Comparison of ENCODE assay signal across 24 cellular contexts in genomic region chr1:225972344-225973152, GRCh38. TPM values are rescaled to one million over a fixed set of nuclear protein-coding genes. Genes with fewer than 3 reads are reported as not detected.
A peak's percentile ranks its signal among the peaks of the same experiment; 100 is the strongest.
DNase-seq lines count a peak whose midpoint lies in the region; ATAC-seq, FAIRE-seq and TF ChIP-seq lines count a peak whose summit lies in the region.
"Had no signal": no experiment of that assay in that cellular context is flagged by ENCODE, and none has a peak within 500 bp of the region (broad histone marks: within the 10 kb centered on the region; RNA-seq: fewer than 3 reads in every experiment).

No MANE protein-coding gene starts in this region.

- H3K36me3 ChIP-seq in HepG2 (replicated peaks in 1 of 2; ENCODE audit: control insufficient read depth in 1 of 2, insufficient read depth in 2 of 2, low read length in 2 of 2) (no peaks in the 10 kb centered on the region), right lobe of liver (no peaks in the 10 kb centered on the region), K562 (ENCODE audit: control insufficient read depth, insufficient read depth, low read length) (0 out of 3 replicates have a peak, but pooled peaks cover 4% of the 10 kb centered on the region), neural progenitor cell (no peaks in the 10 kb centered on the region)
- H3K36me3 ChIP-seq: SJSA1 had no signal

- TF ChIP-seq RAD21 in HepG2 (CRISPR knock-in tag; IDR thresholded peaks at IDR 0.05), result no peak
- no peak for TF ChIP-seq RAD21 in K562 (CRISPR knock-in tag; conservative IDR thresholded peaks at IDR 0.05 in 1 of 2, IDR thresholded peaks at IDR 0.05 in 1 of 2)

- BruUV-seq in HepG2 (replicated peaks; lab: Mats Ljungman, UMichigan), result no TSS peak
- no TSS peak for BruUV-seq in K562 (replicated peaks; lab: Mats Ljungman, UMichigan)

- H3K27ac ChIP-seq in HepG2 (ENCODE audit: extremely low read length, insufficient read depth, low read length) (no peak overlapping the region), right lobe of liver (no peak overlapping the region), K562 (ENCODE audit: extremely low read depth, low read depth, low read length) (no peak overlapping the region; the same call in 2 of the 3 replicates), neural progenitor cell (no peak overlapping the region)
- H3K27ac ChIP-seq: C4-2B, SJSA1 had no signal

- WGBS in HepG2 (ENCODE audit: low lambda C conversion rate), result 50% methylated on average over 9 of the region's 15 CpGs
- WGBS in right lobe of liver (ENCODE audit: insufficient coverage, low coverage, low lambda C conversion rate, missing lambda C conversion rate), result 90% methylated on average over 11 of the region's 15 CpGs
- WGBS in K562 (ENCODE audit: insufficient coverage, low coverage, missing lambda C conversion rate), result 64% methylated on average over 15 of the region's 15 CpGs

- H3K9ac ChIP-seq in HepG2 (ENCODE audit: insufficient read depth, low read depth, low read length), result no peak overlapping the region
- peak overlapping the region in 1 of 2 experiments; percentile 46; a peak in 2 of 4 replicates for H3K9ac ChIP-seq in K562 (ENCODE audit: insufficient read depth in 1 of 2, low read depth in 2 of 2, low read length in 2 of 2)
- no peak overlapping the region for H3K9ac ChIP-seq in neural progenitor cell

- TF ChIP-seq EP300 in HepG2 (IDR thresholded peaks at IDR 0.05; ENCODE audit: low read depth in 2 of 2, low read length in 2 of 2), result no peak
- TF ChIP-seq EP300 in HepG2 (CRISPR knock-in tag; IDR thresholded peaks at IDR 0.05; ENCODE audit: borderline replicate concordance), result no peak
- no peak for TF ChIP-seq EP300 in K562 (IDR thresholded peaks at IDR 0.05; ENCODE audit: low read length)

- in situ Hi-C loops in HepG2 (cut with HindIII; ENCODE audit: extremely low pct_ligation_motif_present, low pct_unique_long_range_greater_than_20kb) (loop anchor here (25.0 kb wide), 1 partner anchor 660 kb away; no protein-coding TSS in a partner anchor), K562 (cut with MboI) (no loop called here)

- FAIRE-seq in HepG2 (lab: Jason Lieb, UNC) (no peak), K562 (lab: Jason Lieb, UNC) (no peak)

- DNase-seq in HepG2 (ENCODE audit: low spot score) (no peak), right lobe of liver (no peak), K562 (ENCODE audit: extremely low read depth in 1 of 4, low spot score in 3 of 4) (no peak), neural progenitor cell (ENCODE audit: low spot score) (no peak), NCI-H1092 treated with DMSO at 0.1 percent for 48 hours (lab: John Stamatoyannopoulos, UW) (no peak), pons (ENCODE audit: low spot score) (no peak), UCSD-AML1 (lab: John Stamatoyannopoulos, UW; ENCODE audit: unreplicated experiment) (no peak)
- DNase-seq: GF-D8, GOT3, Kasumi-1, MV-4-11, NCI-H1105 treated with DMSO at 0.1 percent for 48 hours, NCI-H1930, NCI-H446 had no signal

- TF ChIP-seq CTCF in HepG2 (CRISPR knock-in tag; IDR thresholded peaks at IDR 0.05) (no peak), right lobe of liver (IDR thresholded peaks at IDR 0.05) (no peak), K562 (IDR thresholded peaks at IDR 0.05 in 2 of 3, conservative IDR thresholded peaks at IDR 0.05 in 1 of 3; ENCODE audit: insufficient read depth in 2 of 3, low read depth in 1 of 3, low read length in 3 of 3) (no peak), neural progenitor cell (IDR thresholded peaks at IDR 0.05) (no peak)

- peaks cover 4% of the 10 kb centered on the region for H3K9me3 Mint-ChIP-seq in neural progenitor cell
- H3K9me3 Mint-ChIP-seq: CD8-positive, alpha-beta T cell had no signal

- H3K79me2 ChIP-seq in HepG2 (ENCODE audit: insufficient read depth, low read length) (no peaks in the 10 kb centered on the region), K562 (ENCODE audit: control insufficient read depth, insufficient read depth, low read length) (no peaks in the 10 kb centered on the region), neural progenitor cell (ENCODE audit: low read depth) (no peaks in the 10 kb centered on the region)

- no peak for TF ChIP-seq POLR2A in HepG2 (IDR thresholded peaks at IDR 0.05; ENCODE audit: insufficient read depth in 1 of 2, low read depth in 2 of 2, low read length in 2 of 2)
- no peak for TF ChIP-seq POLR2A in right lobe of liver (IDR thresholded peaks at IDR 0.05)
- TF ChIP-seq POLR2A in K562 (conservative IDR thresholded peaks at IDR 0.05), result no peak

- H3K4me2 ChIP-seq in HepG2 (ENCODE audit: low read depth, low read length) (no peak overlapping the region), K562 (ENCODE audit: insufficient read depth, low read length) (peak overlapping the region; percentile 27; the same call in 1 of the 2 replicates), neural progenitor cell (no peak overlapping the region)

- no peaks in the 10 kb centered on the region for H3F3A ChIP-seq in neural progenitor cell (ENCODE audit: low read depth)

- H3K27ac Mint-ChIP-seq in neural progenitor cell, result peak overlapping the region; percentile 50
- H3K27ac Mint-ChIP-seq: CD8-positive, alpha-beta T cell had no signal

- no peak overlapping the region for H3K4me3 Mint-ChIP-seq in neural progenitor cell
- H3K4me3 Mint-ChIP-seq: CD8-positive, alpha-beta T cell had no signal

- H2AFZ ChIP-seq in HepG2 (ENCODE audit: low read length) (no peak overlapping the region), K562 (ENCODE audit: low read depth, low read length) (peak overlapping the region; percentile 40; the same call in 1 of the 2 replicates), neural progenitor cell (replicated peaks) (no peak overlapping the region)

- POLR2A ChIA-PET in HepG2 (lab: Yijun Ruan, JAX), result no interaction called here
- POLR2A ChIA-PET in K562 (lab: Yijun Ruan, JAX), result interaction anchor here (0.5 to 2.2 kb wide), 21 partner anchors 10 to 584 kb away, joined by 3 to 8 read pairs (median 3); partner anchors contain the start of genes PYCR2 and TMEM63A

- H3K4me3 ChIP-seq in HepG2 (replicated peaks in 1 of 3; ENCODE audit: insufficient read depth in 1 of 3, low read depth in 2 of 3, low read length in 3 of 3) (no peak overlapping the region), right lobe of liver (no peak overlapping the region), K562 (no peak overlapping the region), neural progenitor cell (no peak overlapping the region)
- H3K4me3 ChIP-seq: SJSA1 had no signal

- peaks cover 1% of the 10 kb centered on the region for H3K36me3 Mint-ChIP-seq in neural progenitor cell

- H3K4me1 ChIP-seq in HepG2 (ENCODE audit: insufficient read depth, low read length) (no peaks in the 10 kb centered on the region), right lobe of liver (no peaks in the 10 kb centered on the region), K562 (replicated peaks in 1 of 2; ENCODE audit: control insufficient read depth in 2 of 2, insufficient read depth in 2 of 2, low read length in 2 of 2) (peaks cover 7 to 21% of the 10 kb centered on the region in 2 experiments; a peak in 4 of 5 replicates), neural progenitor cell (no peaks in the 10 kb centered on the region)
- H3K4me1 ChIP-seq: SJSA1 had no signal

- ATAC-seq in HepG2 (peak; percentile 48), right lobe of liver (no peak), K562 (peak; percentile 5; the same call in 2 of the 3 replicates)
- ATAC-seq: CD8-positive, alpha-beta T cell; HCT116; Right ventricle myocardium inferior had no signal

- peaks cover 10% of the 10 kb centered on the region for H3K4me1 Mint-ChIP-seq in neural progenitor cell

- H4K20me1 ChIP-seq in HepG2 (ENCODE audit: insufficient read depth, low read length), result no peaks in the 10 kb centered on the region
- H4K20me1 ChIP-seq in K562 (replicated peaks; ENCODE audit: control insufficient read depth, insufficient read depth, low read length), result no peaks in the 10 kb centered on the region
- no peaks in the 10 kb centered on the region for H4K20me1 ChIP-seq in neural progenitor cell (ENCODE audit: low read depth)

- no peaks in the 10 kb centered on the region for H3K9me3 ChIP-seq in HepG2 (ENCODE audit: low read length)
- no peaks in the 10 kb centered on the region for H3K9me3 ChIP-seq in right lobe of liver
- H3K9me3 ChIP-seq in K562 (replicated peaks; ENCODE audit: control insufficient read depth, insufficient read depth, low read depth, low read length), result no peaks in the 10 kb centered on the region
- no peaks in the 10 kb centered on the region for H3K9me3 ChIP-seq in neural progenitor cell (ENCODE audit: low read depth)
- H3K9me3 ChIP-seq: Caco-2, SJSA1 had no signal

- H3K9me1 ChIP-seq in K562 (ENCODE audit: control insufficient read depth, insufficient read depth, low read length), result no peaks in the 10 kb centered on the region

- intact Hi-C loops in HepG2 (cut with micrococcal nuclease; ENCODE audit: unreplicated experiment), result loop anchor here (10.0 kb wide), 2 partner anchors 88 to 198 kb away; partner anchors contain the start of genes LEFTY1, SRP9 and TMEM63A
- intact Hi-C loops in right lobe of liver (cut with DNase I), result loop anchor here in 1 of 2 donors (10.0 kb wide), 1 partner anchor 498 kb away; no protein-coding TSS in a partner anchor
- intact Hi-C loops in K562 (cut with micrococcal nuclease), result loop anchor here (2.0 to 10.0 kb wide), 3 partner anchors 128 to 654 kb away; partner anchors contain the start of gene ENAH

- CTCF ChIA-PET in HepG2 (lab: Yijun Ruan, JAX; ENCODE audit: low intra/inter-chr PET ratio, low total read pairs), result no interaction called here
- CTCF ChIA-PET in K562 (lab: Yijun Ruan, JAX; ENCODE audit: low intra/inter-chr PET ratio), result interaction anchor here (0.7 to 6.7 kb wide), 2 partner anchors 498 to 500 kb away, joined by 5 to 133 read pairs; no protein-coding TSS in a partner anchor

- H3K27me3 Mint-ChIP-seq in neural progenitor cell (ENCODE audit: insufficient read depth, low read depth), result peaks cover 7% of the 10 kb centered on the region

- H3K27me3 ChIP-seq in HepG2 (ENCODE audit: control insufficient read depth in 1 of 2, insufficient read depth in 2 of 2, low read length in 2 of 2), result no peaks in the 10 kb centered on the region
- no peaks in the 10 kb centered on the region for H3K27me3 ChIP-seq in right lobe of liver
- H3K27me3 ChIP-seq in K562 (ENCODE audit: control insufficient read depth in 2 of 2, insufficient read depth in 2 of 2, low read length in 2 of 2), result no peaks in the 10 kb centered on the region
- H3K27me3 ChIP-seq in neural progenitor cell, result no peaks in the 10 kb centered on the region
- H3K27me3 ChIP-seq: SJSA1 had no signal

RNA-seq across cellular contexts. Expression of gene SDE2, which starts 26.6 kb away (rescaled TPM):
- total RNA-seq in HepG2 (2016; rRNA removed; fragmentation: Illumina TruSeq; extraction: Trizol), result 19.6 and 24.7 TPM in 2 replicates
- 2.0 and 2.4 TPM in 2 replicates for total RNA-seq in HepG2 (2016; cell fraction: cytosol; rRNA removed; fragmentation: Illumina TruSeq; extraction: Trizol; ENCODE audit: low read depth)
- 19.8 and 25.8 TPM in 2 replicates for total RNA-seq in HepG2 (2016; cell fraction: insoluble cytoplasmic fraction; rRNA removed; fragmentation: Illumina TruSeq; extraction: Trizol)
- total RNA-seq in HepG2 (2016; cell fraction: membrane; rRNA removed; fragmentation: Illumina TruSeq; extraction: Trizol), result 5.6 and 6.8 TPM in 2 replicates
- total RNA-seq in HepG2 (2016; cell fraction: nucleus; rRNA removed; fragmentation: Illumina TruSeq; extraction: Trizol), result 11.3 and 13.2 TPM in 2 replicates
- polyA plus RNA-seq in HepG2 (2011; rRNA removed), result 9.3 and 10.8 TPM in 2 replicates
- polyA plus RNA-seq in HepG2 (2011; cell fraction: cytosol; rRNA removed), result 6.6 and 10.2 TPM in 2 replicates
- polyA plus RNA-seq in HepG2 (2011; cell fraction: nucleus; rRNA removed), result 4.4 and 5.5 TPM in 2 replicates
- 5.1 and 6.9 TPM in 2 replicates for polyA plus RNA-seq in HepG2 (2012)
- 0.27 and 0.31 TPM in 2 replicates for polyA plus RNA-seq in HepG2 (2016; cell fraction: cytosol; fragmentation: Illumina TruSeq; extraction: Trizol; ENCODE audit: low read depth)
- polyA plus RNA-seq in HepG2 (2016; cell fraction: insoluble cytoplasmic fraction; fragmentation: Illumina TruSeq; extraction: Trizol; ENCODE audit: low read depth), result 19.9 and 21.1 TPM in 2 replicates
- polyA plus RNA-seq in HepG2 (2016; cell fraction: membrane; fragmentation: Illumina TruSeq; extraction: Trizol; ENCODE audit: low read depth), result 1.2 and 1.5 TPM in 2 replicates
- 13.3 and 14.1 TPM in 2 replicates for polyA plus RNA-seq in HepG2 (2016; cell fraction: nucleus; fragmentation: Illumina TruSeq; extraction: Trizol; ENCODE audit: insufficient read depth, low read depth)
- polyA minus RNA-seq in HepG2 (2011; rRNA and poly(A)+ RNA removed; ENCODE audit: low replicate concordance), result 6.0 and 7.8 TPM in 2 replicates
- 12.2 and 13.0 TPM in 2 replicates for polyA minus RNA-seq in HepG2 (2011; cell fraction: cytosol; rRNA and poly(A)+ RNA removed)
- 14.9 and 16.3 TPM in 2 replicates for polyA minus RNA-seq in HepG2 (2011; cell fraction: nucleus; rRNA and poly(A)+ RNA removed)
- total RNA-seq in right lobe of liver, result 10 to 100 TPM in 1 of 6 experiments, 1 to 10 TPM in 5; 7.1 to 10.9 (median 8.6) TPM
- 30.3 and 54.4 TPM in 2 replicates for total RNA-seq in K562 (2011; cell fraction: chromatin; rRNA removed; ENCODE audit: low replicate concordance)
- 21.3 and 22.5 TPM in 2 replicates for total RNA-seq in K562 (2011; cell fraction: nucleolus; rRNA removed)
- 40.9 and 49.1 TPM in 2 replicates for total RNA-seq in K562 (2011; cell fraction: nucleoplasm; rRNA removed)
- total RNA-seq in K562 (2014; rRNA removed), result 44.9 and 46.0 TPM in 2 replicates
- total RNA-seq in K562 (2014; rRNA removed; fragmentation: Illumina TruSeq; extraction: Trizol), result 62.3 and 72.5 TPM in 2 replicates
- 42.7 and 43.0 TPM in 2 replicates for total RNA-seq in K562 (2015; rRNA removed; fragmentation: Illumina TruSeq; extraction: Trizol)
- 45.3 and 50.5 TPM in 2 replicates for total RNA-seq in K562 (2021)
- 35.6 and 49.1 TPM in 2 replicates for polyA plus RNA-seq in K562 (2011; rRNA removed)
- polyA plus RNA-seq in K562 (2011; cell fraction: cytosol; rRNA removed), result 19.9 and 37.9 TPM in 2 replicates
- polyA plus RNA-seq in K562 (2011; cell fraction: nucleus; rRNA removed), result 10.7 and 11.3 TPM in 2 replicates
- 13.2 and 19.6 TPM in 2 replicates for polyA plus RNA-seq in K562 (2012)
- polyA plus RNA-seq in K562 (2014; fragmentation: Illumina TruSeq; extraction: Trizol), result 35.7 and 39.9 TPM in 2 replicates
- 10 to 100 TPM; 14.3 to 19.3 TPM for polyA plus RNA-seq in K562 (2014; fragmentation: Nextera tagmentation; extraction: Ambion mirVana)
- polyA plus RNA-seq in K562 (2014; rRNA removed), result 44.6 and 46.1 TPM in 2 replicates
- polyA minus RNA-seq in K562 (2011; rRNA and poly(A)+ RNA removed), result 55.7 and 62.4 TPM in 2 replicates
- polyA minus RNA-seq in K562 (2011; cell fraction: cytosol; rRNA and poly(A)+ RNA removed), result 24.8 and 29.7 TPM in 2 replicates
- polyA minus RNA-seq in K562 (2011; cell fraction: nucleus; rRNA and poly(A)+ RNA removed), result 11.2 and 15.9 TPM in 2 replicates
- 18.8 and 29.2 TPM in 2 replicates for total RNA-seq in neural progenitor cell (ENCODE audit: low replicate concordance)

RNA-seq across cellular contexts. Expression of gene LEFTY2, which starts 31.5 kb away (rescaled TPM):
- total RNA-seq in HepG2 (2016; rRNA removed; fragmentation: Illumina TruSeq; extraction: Trizol), result 0.13 and 0.15 TPM in 2 replicates
- total RNA-seq in HepG2 (2016; cell fraction: cytosol; rRNA removed; fragmentation: Illumina TruSeq; extraction: Trizol; ENCODE audit: low read depth), result not detected in 2 replicates
- 0.11 TPM in 1 of 2 replicates, not detected in the other for total RNA-seq in HepG2 (2016; cell fraction: insoluble cytoplasmic fraction; rRNA removed; fragmentation: Illumina TruSeq; extraction: Trizol)
- total RNA-seq in HepG2 (2016; cell fraction: membrane; rRNA removed; fragmentation: Illumina TruSeq; extraction: Trizol), result not detected in 2 replicates
- 0.28 TPM in 1 of 2 replicates, not detected in the other for total RNA-seq in HepG2 (2016; cell fraction: nucleus; rRNA removed; fragmentation: Illumina TruSeq; extraction: Trizol)
- polyA plus RNA-seq in HepG2 (2011; rRNA removed), result 0.33 and 0.42 TPM in 2 replicates
- polyA plus RNA-seq in HepG2 (2011; cell fraction: cytosol; rRNA removed), result 0.42 and 0.65 TPM in 2 replicates
- polyA plus RNA-seq in HepG2 (2011; cell fraction: nucleus; rRNA removed), result 0.16 and 0.28 TPM in 2 replicates
- polyA plus RNA-seq in HepG2 (2012), result 0.29 and 0.47 TPM in 2 replicates
- polyA plus RNA-seq in HepG2 (2016; cell fraction: cytosol; fragmentation: Illumina TruSeq; extraction: Trizol; ENCODE audit: low read depth), result not detected in 2 replicates
- polyA plus RNA-seq in HepG2 (2016; cell fraction: insoluble cytoplasmic fraction; fragmentation: Illumina TruSeq; extraction: Trizol; ENCODE audit: low read depth), result not detected in 2 replicates
- 0.08 TPM in 1 of 2 replicates, not detected in the other for polyA plus RNA-seq in HepG2 (2016; cell fraction: membrane; fragmentation: Illumina TruSeq; extraction: Trizol; ENCODE audit: low read depth)
- polyA plus RNA-seq in HepG2 (2016; cell fraction: nucleus; fragmentation: Illumina TruSeq; extraction: Trizol; ENCODE audit: insufficient read depth, low read depth), result not detected in 2 replicates
- polyA minus RNA-seq in HepG2 (2011; rRNA and poly(A)+ RNA removed; ENCODE audit: low replicate concordance), result 0.28 TPM in 1 of 2 replicates, not detected in the other
- not detected in 2 replicates for polyA minus RNA-seq in HepG2 (2011; cell fraction: cytosol; rRNA and poly(A)+ RNA removed)
- not detected in 2 replicates for polyA minus RNA-seq in HepG2 (2011; cell fraction: nucleus; rRNA and poly(A)+ RNA removed)
- total RNA-seq in right lobe of liver, result under 1 TPM in 1 of 6 experiments, not detected in 5; 0.31 TPM
- 0.23 TPM in 1 of 2 replicates, not detected in the other for total RNA-seq in K562 (2011; cell fraction: chromatin; rRNA removed; ENCODE audit: low replicate concordance)
- not detected in 2 replicates for total RNA-seq in K562 (2011; cell fraction: nucleolus; rRNA removed)
- 0.29 TPM in 1 of 2 replicates, not detected in the other for total RNA-seq in K562 (2011; cell fraction: nucleoplasm; rRNA removed)
- total RNA-seq in K562 (2014; rRNA removed), result 0.08 and 0.14 TPM in 2 replicates
- not detected in 2 replicates for total RNA-seq in K562 (2014; rRNA removed; fragmentation: Illumina TruSeq; extraction: Trizol)
- total RNA-seq in K562 (2015; rRNA removed; fragmentation: Illumina TruSeq; extraction: Trizol), result not detected in 2 replicates
- total RNA-seq in K562 (2021), result not detected in 2 replicates
- 0.04 and 0.07 TPM in 2 replicates for polyA plus RNA-seq in K562 (2011; rRNA removed)
- polyA plus RNA-seq in K562 (2011; cell fraction: cytosol; rRNA removed), result 0.03 and 0.06 TPM in 2 replicates
- 0.06 TPM in 1 of 2 replicates, not detected in the other for polyA plus RNA-seq in K562 (2011; cell fraction: nucleus; rRNA removed)
- polyA plus RNA-seq in K562 (2012), result 0.04 TPM in 2 replicates
- not detected in 2 replicates for polyA plus RNA-seq in K562 (2014; fragmentation: Illumina TruSeq; extraction: Trizol)
- not detected for polyA plus RNA-seq in K562 (2014; fragmentation: Nextera tagmentation; extraction: Ambion mirVana)
- 0.78 TPM in 1 of 2 replicates, not detected in the other for polyA plus RNA-seq in K562 (2014; rRNA removed)
- polyA minus RNA-seq in K562 (2011; rRNA and poly(A)+ RNA removed), result not detected in 2 replicates
- polyA minus RNA-seq in K562 (2011; cell fraction: cytosol; rRNA and poly(A)+ RNA removed), result not detected in 2 replicates
- polyA minus RNA-seq in K562 (2011; cell fraction: nucleus; rRNA and poly(A)+ RNA removed), result not detected in 2 replicates
- not detected in 2 replicates for total RNA-seq in neural progenitor cell (ENCODE audit: low replicate concordance)
- total RNA-seq: A673; Caco-2; CD8-positive, alpha-beta T cell; HT-29; M059J; RPMI7951; SJSA1 had no signal

RNA-seq across cellular contexts. Expression of gene PYCR2, which starts 48.5 kb away (rescaled TPM):
- total RNA-seq in HepG2 (2016; rRNA removed; fragmentation: Illumina TruSeq; extraction: Trizol) (47.8 and 49.5 TPM in 2 replicates), right lobe of liver (10 to 100 TPM; 20.0 to 42.6 (median 24.9) TPM), K562 (2014; rRNA removed) (162 and 176 TPM in 2 replicates), K562 (2014; rRNA removed; fragmentation: Illumina TruSeq; extraction: Trizol) (75.2 and 76.7 TPM in 2 replicates), K562 (2015; rRNA removed; fragmentation: Illumina TruSeq; extraction: Trizol) (79.2 and 83.5 TPM in 2 replicates), K562 (2021) (200 and 219 TPM in 2 replicates), neural progenitor cell (ENCODE audit: low replicate concordance) (23.8 and 54.7 TPM in 2 replicates)
- total RNA-seq in HepG2 (2016; cell fraction: cytosol; rRNA removed; fragmentation: Illumina TruSeq; extraction: Trizol; ENCODE audit: low read depth), result 8.2 and 9.6 TPM in 2 replicates
- total RNA-seq in HepG2 (2016; cell fraction: insoluble cytoplasmic fraction; rRNA removed; fragmentation: Illumina TruSeq; extraction: Trizol), result 45.9 and 51.2 TPM in 2 replicates
- 16.1 and 17.9 TPM in 2 replicates for total RNA-seq in HepG2 (2016; cell fraction: membrane; rRNA removed; fragmentation: Illumina TruSeq; extraction: Trizol)
- total RNA-seq in HepG2 (2016; cell fraction: nucleus; rRNA removed; fragmentation: Illumina TruSeq; extraction: Trizol), result 31.1 and 42.8 TPM in 2 replicates
- polyA plus RNA-seq in HepG2 (2011; rRNA removed) (47.2 and 54.2 TPM in 2 replicates), K562 (2011; rRNA removed) (127 and 246 TPM in 2 replicates), K562 (2014; fragmentation: Illumina TruSeq; extraction: Trizol) (154 and 187 TPM in 2 replicates), K562 (2014; fragmentation: Nextera tagmentation; extraction: Ambion mirVana) (1 to 10 TPM; 5.5 to 7.9 TPM), K562 (2014; rRNA removed) (195 and 208 TPM in 2 replicates)
- 25.8 and 40.7 TPM in 2 replicates for polyA plus RNA-seq in HepG2 (2011; cell fraction: cytosol; rRNA removed)
- 98.0 and 106 TPM in 2 replicates for polyA plus RNA-seq in HepG2 (2011; cell fraction: nucleus; rRNA removed)
- 29.7 and 35.8 TPM in 2 replicates for polyA plus RNA-seq in HepG2 (2012)
- polyA plus RNA-seq in HepG2 (2016; cell fraction: cytosol; fragmentation: Illumina TruSeq; extraction: Trizol; ENCODE audit: low read depth), result 3.9 and 4.7 TPM in 2 replicates
- polyA plus RNA-seq in HepG2 (2016; cell fraction: insoluble cytoplasmic fraction; fragmentation: Illumina TruSeq; extraction: Trizol; ENCODE audit: low read depth), result 51.7 and 55.3 TPM in 2 replicates
- polyA plus RNA-seq in HepG2 (2016; cell fraction: membrane; fragmentation: Illumina TruSeq; extraction: Trizol; ENCODE audit: low read depth), result 8.9 and 9.2 TPM in 2 replicates
- polyA plus RNA-seq in HepG2 (2016; cell fraction: nucleus; fragmentation: Illumina TruSeq; extraction: Trizol; ENCODE audit: insufficient read depth, low read depth), result 87.0 and 102 TPM in 2 replicates
- polyA minus RNA-seq in HepG2 (2011; rRNA and poly(A)+ RNA removed; ENCODE audit: low replicate concordance), result 56.1 and 62.6 TPM in 2 replicates
- polyA minus RNA-seq in HepG2 (2011; cell fraction: cytosol; rRNA and poly(A)+ RNA removed), result 13.5 and 15.9 TPM in 2 replicates
- 14.4 and 15.9 TPM in 2 replicates for polyA minus RNA-seq in HepG2 (2011; cell fraction: nucleus; rRNA and poly(A)+ RNA removed)
- 118 and 268 TPM in 2 replicates for total RNA-seq in K562 (2011; cell fraction: chromatin; rRNA removed; ENCODE audit: low replicate concordance)
- total RNA-seq in K562 (2011; cell fraction: nucleolus; rRNA removed), result 193 and 210 TPM in 2 replicates
- total RNA-seq in K562 (2011; cell fraction: nucleoplasm; rRNA removed), result 181 and 191 TPM in 2 replicates
- polyA plus RNA-seq in K562 (2011; cell fraction: cytosol; rRNA removed), result 168 and 216 TPM in 2 replicates
- 321 and 394 TPM in 2 replicates for polyA plus RNA-seq in K562 (2011; cell fraction: nucleus; rRNA removed)
- 161 and 213 TPM in 2 replicates for polyA plus RNA-seq in K562 (2012)
- polyA minus RNA-seq in K562 (2011; rRNA and poly(A)+ RNA removed), result 79.4 and 82.2 TPM in 2 replicates
- 58.5 and 79.5 TPM in 2 replicates for polyA minus RNA-seq in K562 (2011; cell fraction: cytosol; rRNA and poly(A)+ RNA removed)
- polyA minus RNA-seq in K562 (2011; cell fraction: nucleus; rRNA and poly(A)+ RNA removed), result 66.8 and 85.3 TPM in 2 replicates

Comparison
In these comparisons a context has a peak if more than half of its experiments do, and no peak if none do; other contexts are left out.
1. ATAC-seq: peak in HepG2 (single experiment) and K562 (single experiment); none in right lobe of liver (0 of 4).
2. Of the 241 proteins assayed by ChIP-seq in both HepG2 and K562: peak only in HepG2: none; only in K562: ADNP, KDM1A, PHF20 and POLR2G; in both: none; in neither: 236; mixed calls (peak in some experiments, not most) for 1.